In genomic region chr3:13282986-13283876, GRCh38 we compare ENCODE assay signal across 2 cellular contexts.
TF ChIP-seq lines count a peak whose summit lies in the region.

No MANE protein-coding gene starts in this region.

TF ChIP-seq in K562, 482 proteins besides CTCF, POLR2A, EP300 and RAD21 (continued from another document and continues in another):
- TF ChIP-seq CUX1 (CRISPR knock-in tag; IDR thresholded peaks at IDR 0.05) (no peak), ZBED1 (IDR thresholded peaks at IDR 0.05) (no peak), BHLHE40 (IDR thresholded peaks at IDR 0.05; ENCODE audit: low read length) (peak; percentile 46; the same call in 1 of the 2 replicates), ZSCAN32 (CRISPR knock-in tag; IDR thresholded peaks at IDR 0.05) (no peak), LCOR (CRISPR knock-in tag; IDR thresholded peaks at IDR 0.05) (no peak), RUNX1 (IDR thresholded peaks at IDR 0.05; ENCODE audit: low read depth) (no peak), ZNF232 (CRISPR knock-in tag; IDR thresholded peaks at IDR 0.05) (no peak), NBN (IDR thresholded peaks at IDR 0.05; ENCODE audit: low read depth) (0 out of 2 replicates have a peak, but pooled peaks have one; percentile 40), FOXK2 (conservative IDR thresholded peaks at IDR 0.05 in 1 of 2, IDR thresholded peaks at IDR 0.05 in 1 of 2; ENCODE audit: low read depth in 2 of 2) (no peak), FOXA1 (IDR thresholded peaks at IDR 0.05; ENCODE audit: borderline replicate concordance) (no peak), HDAC1 (IDR thresholded peaks at IDR 0.05) (no peak)
- TF ChIP-seq, protein P1, sequence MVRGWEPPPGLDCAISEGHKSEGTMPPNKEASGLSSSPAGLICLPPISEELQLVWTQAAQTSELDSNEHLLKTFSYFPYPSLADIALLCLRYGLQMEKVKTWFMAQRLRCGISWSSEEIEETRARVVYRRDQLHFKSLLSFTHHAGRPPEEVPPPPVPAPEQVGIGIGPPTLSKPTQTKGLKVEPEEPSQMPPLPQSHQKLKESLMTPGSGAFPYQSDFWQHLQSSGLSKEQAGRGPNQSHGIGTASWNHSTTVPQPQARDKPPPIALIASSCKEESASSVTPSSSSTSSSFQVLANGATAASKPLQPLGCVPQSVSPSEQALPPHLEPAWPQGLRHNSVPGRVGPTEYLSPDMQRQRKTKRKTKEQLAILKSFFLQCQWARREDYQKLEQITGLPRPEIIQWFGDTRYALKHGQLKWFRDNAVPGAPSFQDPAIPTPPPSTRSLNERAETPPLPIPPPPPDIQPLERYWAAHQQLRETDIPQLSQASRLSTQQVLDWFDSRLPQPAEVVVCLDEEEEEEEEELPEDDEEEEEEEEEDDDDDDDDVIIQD (CRISPR knock-in tag; IDR thresholded peaks at IDR 0.05): no peak
- TF ChIP-seq, protein P2, sequence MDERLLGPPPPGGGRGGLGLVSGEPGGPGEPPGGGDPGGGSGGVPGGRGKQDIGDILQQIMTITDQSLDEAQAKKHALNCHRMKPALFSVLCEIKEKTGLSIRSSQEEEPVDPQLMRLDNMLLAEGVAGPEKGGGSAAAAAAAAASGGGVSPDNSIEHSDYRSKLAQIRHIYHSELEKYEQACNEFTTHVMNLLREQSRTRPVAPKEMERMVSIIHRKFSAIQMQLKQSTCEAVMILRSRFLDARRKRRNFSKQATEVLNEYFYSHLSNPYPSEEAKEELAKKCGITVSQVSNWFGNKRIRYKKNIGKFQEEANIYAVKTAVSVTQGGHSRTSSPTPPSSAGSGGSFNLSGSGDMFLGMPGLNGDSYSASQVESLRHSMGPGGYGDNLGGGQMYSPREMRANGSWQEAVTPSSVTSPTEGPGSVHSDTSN (CRISPR knock-in tag; IDR thresholded peaks at IDR 0.05; ENCODE audit: low read depth): no peak
- TF ChIP-seq, protein P2 (tag; conservative IDR thresholded peaks at IDR 0.05; ENCODE audit: low read depth): no peak
- TF ChIP-seq, protein P3, sequence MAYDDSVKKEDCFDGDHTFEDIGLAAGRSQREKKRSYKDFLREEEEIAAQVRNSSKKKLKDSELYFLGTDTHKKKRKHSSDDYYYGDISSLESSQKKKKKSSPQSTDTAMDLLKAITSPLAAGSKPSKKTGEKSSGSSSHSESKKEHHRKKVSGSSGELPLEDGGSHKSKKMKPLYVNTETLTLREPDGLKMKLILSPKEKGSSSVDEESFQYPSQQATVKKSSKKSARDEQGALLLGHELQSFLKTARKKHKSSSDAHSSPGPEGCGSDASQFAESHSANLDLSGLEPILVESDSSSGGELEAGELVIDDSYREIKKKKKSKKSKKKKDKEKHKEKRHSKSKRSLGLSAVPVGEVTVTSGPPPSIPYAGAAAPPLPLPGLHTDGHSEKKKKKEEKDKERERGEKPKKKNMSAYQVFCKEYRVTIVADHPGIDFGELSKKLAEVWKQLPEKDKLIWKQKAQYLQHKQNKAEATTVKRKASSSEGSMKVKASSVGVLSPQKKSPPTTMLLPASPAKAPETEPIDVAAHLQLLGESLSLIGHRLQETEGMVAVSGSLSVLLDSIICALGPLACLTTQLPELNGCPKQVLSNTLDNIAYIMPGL (CRISPR knock-in tag; IDR thresholded peaks at IDR 0.05): no peak

TF ChIP-seq in HepG2, 621 proteins besides CTCF, POLR2A, EP300 and RAD21 (continued from another document and continues in another):
- TF ChIP-seq, protein P4, sequence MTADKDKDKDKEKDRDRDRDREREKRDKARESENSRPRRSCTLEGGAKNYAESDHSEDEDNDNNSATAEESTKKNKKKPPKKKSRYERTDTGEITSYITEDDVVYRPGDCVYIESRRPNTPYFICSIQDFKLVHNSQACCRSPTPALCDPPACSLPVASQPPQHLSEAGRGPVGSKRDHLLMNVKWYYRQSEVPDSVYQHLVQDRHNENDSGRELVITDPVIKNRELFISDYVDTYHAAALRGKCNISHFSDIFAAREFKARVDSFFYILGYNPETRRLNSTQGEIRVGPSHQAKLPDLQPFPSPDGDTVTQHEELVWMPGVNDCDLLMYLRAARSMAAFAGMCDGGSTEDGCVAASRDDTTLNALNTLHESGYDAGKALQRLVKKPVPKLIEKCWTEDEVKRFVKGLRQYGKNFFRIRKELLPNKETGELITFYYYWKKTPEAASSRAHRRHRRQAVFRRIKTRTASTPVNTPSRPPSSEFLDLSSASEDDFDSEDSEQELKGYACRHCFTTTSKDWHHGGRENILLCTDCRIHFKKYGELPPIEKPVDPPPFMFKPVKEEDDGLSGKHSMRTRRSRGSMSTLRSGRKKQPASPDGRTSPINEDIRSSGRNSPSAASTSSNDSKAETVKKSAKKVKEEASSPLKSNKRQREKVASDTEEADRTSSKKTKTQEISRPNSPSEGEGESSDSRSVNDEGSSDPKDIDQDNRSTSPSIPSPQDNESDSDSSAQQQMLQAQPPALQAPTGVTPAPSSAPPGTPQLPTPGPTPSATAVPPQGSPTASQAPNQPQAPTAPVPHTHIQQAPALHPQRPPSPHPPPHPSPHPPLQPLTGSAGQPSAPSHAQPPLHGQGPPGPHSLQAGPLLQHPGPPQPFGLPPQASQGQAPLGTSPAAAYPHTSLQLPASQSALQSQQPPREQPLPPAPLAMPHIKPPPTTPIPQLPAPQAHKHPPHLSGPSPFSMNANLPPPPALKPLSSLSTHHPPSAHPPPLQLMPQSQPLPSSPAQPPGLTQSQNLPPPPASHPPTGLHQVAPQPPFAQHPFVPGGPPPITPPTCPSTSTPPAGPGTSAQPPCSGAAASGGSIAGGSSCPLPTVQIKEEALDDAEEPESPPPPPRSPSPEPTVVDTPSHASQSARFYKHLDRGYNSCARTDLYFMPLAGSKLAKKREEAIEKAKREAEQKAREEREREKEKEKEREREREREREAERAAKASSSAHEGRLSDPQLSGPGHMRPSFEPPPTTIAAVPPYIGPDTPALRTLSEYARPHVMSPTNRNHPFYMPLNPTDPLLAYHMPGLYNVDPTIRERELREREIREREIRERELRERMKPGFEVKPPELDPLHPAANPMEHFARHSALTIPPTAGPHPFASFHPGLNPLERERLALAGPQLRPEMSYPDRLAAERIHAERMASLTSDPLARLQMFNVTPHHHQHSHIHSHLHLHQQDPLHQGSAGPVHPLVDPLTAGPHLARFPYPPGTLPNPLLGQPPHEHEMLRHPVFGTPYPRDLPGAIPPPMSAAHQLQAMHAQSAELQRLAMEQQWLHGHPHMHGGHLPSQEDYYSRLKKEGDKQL (CRISPR knock-in tag; IDR thresholded peaks at IDR 0.05; ENCODE audit: low read depth): no peak
- TF ChIP-seq GPBP1L1 (CRISPR knock-in tag; IDR thresholded peaks at IDR 0.05): no peak
- no peak for TF ChIP-seq ISX (CRISPR knock-in tag; conservative IDR thresholded peaks at IDR 0.05)
- TF ChIP-seq U2AF1 (optimal IDR thresholded peaks at IDR 0.05; ENCODE audit: low read depth, low read length): no peak
- no peak for TF ChIP-seq RFX1 (IDR thresholded peaks at IDR 0.05)
- no peak for TF ChIP-seq FOXC1 (CRISPR knock-in tag; IDR thresholded peaks at IDR 0.05; ENCODE audit: borderline replicate concordance)
- TF ChIP-seq SRSF1 (optimal IDR thresholded peaks at IDR 0.05; ENCODE audit: low read depth, low read length): no peak
- TF ChIP-seq THAP7 (CRISPR knock-in tag; IDR thresholded peaks at IDR 0.05): no peak
- no peak for TF ChIP-seq MZF1 (CRISPR knock-in tag; IDR thresholded peaks at IDR 0.05; ENCODE audit: borderline replicate concordance)
- TF ChIP-seq ZNF318 (CRISPR knock-in tag; IDR thresholded peaks at IDR 0.05): no peak
- TF ChIP-seq ZNF337 (CRISPR knock-in tag; IDR thresholded peaks at IDR 0.05; ENCODE audit: borderline replicate concordance, low read depth): no peak
- no peak for TF ChIP-seq ZNF556 (CRISPR knock-in tag; IDR thresholded peaks at IDR 0.05; ENCODE audit: borderline replicate concordance)
- no peak for TF ChIP-seq ZNF24 (IDR thresholded peaks at IDR 0.05)
- no peak for TF ChIP-seq ZKSCAN5 (CRISPR knock-in tag; IDR thresholded peaks at IDR 0.05)
- no peak for TF ChIP-seq ESRRA (CRISPR knock-in tag; IDR thresholded peaks at IDR 0.05; ENCODE audit: low read depth)
- TF ChIP-seq MED1 (CRISPR knock-in tag; IDR thresholded peaks at IDR 0.05): peak; percentile 13; the same call in 1 of the 2 replicates
- no peak for TF ChIP-seq PAX8 (CRISPR knock-in tag; IDR thresholded peaks at IDR 0.05; ENCODE audit: borderline replicate concordance)
- TF ChIP-seq MATR3 (CRISPR knock-in tag; IDR thresholded peaks at IDR 0.05): no peak
- peak; percentile 51 for TF ChIP-seq HDAC1 (CRISPR knock-in tag; IDR thresholded peaks at IDR 0.05)
- TF ChIP-seq ZNF674 (CRISPR knock-in tag; IDR thresholded peaks at IDR 0.05; ENCODE audit: low read depth): no peak
- TF ChIP-seq CBX5 (CRISPR knock-in tag; IDR thresholded peaks at IDR 0.05; ENCODE audit: borderline replicate concordance): no peak
- 0 out of 2 replicates have a peak, but pooled peaks have one; percentile 24 for TF ChIP-seq ZNF788 (CRISPR knock-in tag; IDR thresholded peaks at IDR 0.05; ENCODE audit: borderline replicate concordance)
- TF ChIP-seq ZNF766 (CRISPR knock-in tag; IDR thresholded peaks at IDR 0.05; ENCODE audit: borderline replicate concordance): no peak
- TF ChIP-seq JUN (CRISPR knock-in tag; IDR thresholded peaks at IDR 0.05): no peak
- TF ChIP-seq RAD51 (IDR thresholded peaks at IDR 0.05; ENCODE audit: borderline replicate concordance): no peak
- TF ChIP-seq KLF16 (CRISPR knock-in tag; IDR thresholded peaks at IDR 0.05): 0 out of 4 replicates have a peak, but pooled peaks of 1 of the 2 experiments have one; percentile 43
- TF ChIP-seq ZNF563 (CRISPR knock-in tag; IDR thresholded peaks at IDR 0.05): no peak
- TF ChIP-seq ZNF713 (CRISPR knock-in tag; IDR thresholded peaks at IDR 0.05): no peak
- no peak for TF ChIP-seq NFIC (IDR thresholded peaks at IDR 0.05; ENCODE audit: low read length)
- TF ChIP-seq KMT2A (CRISPR knock-in tag; IDR thresholded peaks at IDR 0.05): no peak
- no peak for TF ChIP-seq KAT2B (IDR thresholded peaks at IDR 0.05; ENCODE audit: borderline replicate concordance, low read depth, low read length)
- no peak for TF ChIP-seq ZNF558 (CRISPR knock-in tag; IDR thresholded peaks at IDR 0.05; ENCODE audit: borderline replicate concordance)
